ENCODE assay signal across 2 cellular contexts in genomic region chr17:27895110-27895895, GRCh38.
TF ChIP-seq lines count a peak whose summit lies in the region.

No MANE protein-coding gene starts in this region.

TF ChIP-seq in GM23338, 12 proteins besides CTCF, POLR2A, EP300 and RAD21 (continued from another document):
- TF ChIP-seq POLR2AphosphoS5 (IDR thresholded peaks at IDR 0.05; ENCODE audit: low read depth): no peak
- TF ChIP-seq REST (IDR thresholded peaks at IDR 0.05; ENCODE audit: unreplicated experiment): no peak
- no peak for TF ChIP-seq ETS1 (IDR thresholded peaks at IDR 0.05)
- TF ChIP-seq NANOG (IDR thresholded peaks at IDR 0.05; ENCODE audit: borderline replicate concordance): no peak
- TF ChIP-seq EZH2 (IDR thresholded peaks at IDR 0.05; ENCODE audit: low read depth, unreplicated experiment): no peak
- no peak for TF ChIP-seq JUNB (IDR thresholded peaks at IDR 0.05; ENCODE audit: unreplicated experiment)
- no peak for TF ChIP-seq ZNF114 (CRISPR knock-in tag; IDR thresholded peaks at IDR 0.05)
- no peak for TF ChIP-seq ZNF331 (CRISPR knock-in tag; IDR thresholded peaks at IDR 0.05; ENCODE audit: low read depth)
- no peak for TF ChIP-seq EZH2phosphoT487 (IDR thresholded peaks at IDR 0.05; ENCODE audit: unreplicated experiment)
- no peak for TF ChIP-seq ZNF462 (CRISPR knock-in tag; IDR thresholded peaks at IDR 0.05)
- TF ChIP-seq CREB1 (CRISPR knock-in tag; IDR thresholded peaks at IDR 0.05; ENCODE audit: low read depth): no peak

TF ChIP-seq in endothelial cell of umbilical vein, 7 proteins besides CTCF, POLR2A, EP300 and RAD21 (continued from another document):
- no peak for TF ChIP-seq FOS (IDR thresholded peaks at IDR 0.05; ENCODE audit: borderline replicate concordance, insufficient read depth, low read length)
- no peak for TF ChIP-seq POLR2AphosphoS5 (IDR thresholded peaks at IDR 0.05; ENCODE audit: insufficient read depth, low read depth, low read length)
- no peak for TF ChIP-seq MAX (IDR thresholded peaks at IDR 0.05; ENCODE audit: insufficient read depth, insufficient read length)
- no peak for TF ChIP-seq JUN (IDR thresholded peaks at IDR 0.05; ENCODE audit: borderline replicate concordance, insufficient read depth, insufficient read length, low read depth)
- TF ChIP-seq GATA2 (IDR thresholded peaks at IDR 0.05; ENCODE audit: insufficient read depth, insufficient read length, low read depth, low read length): no peak
- no peak for TF ChIP-seq MYC (IDR thresholded peaks at IDR 0.05; ENCODE audit: low read depth, low read length)
